In genomic region chr2:147100406-147101035, GRCh38 we compare ENCODE assay signal across 2 cellular contexts.
TF ChIP-seq lines count a peak whose summit lies in the region.

No MANE protein-coding gene starts in this region.

TF ChIP-seq in SK-N-SH treated with all-trans-retinoic acid at 6 μM for 48 hours, 23 proteins besides CTCF, POLR2A, EP300 and RAD21 (continued from another document):
- TF ChIP-seq CSRNP3 (CRISPR knock-in tag; IDR thresholded peaks at IDR 0.05) = no peak
- TF ChIP-seq CSDC2 (CRISPR knock-in tag; IDR thresholded peaks at IDR 0.05) = no peak
- TF ChIP-seq ZC3H10 (CRISPR knock-in tag; IDR thresholded peaks at IDR 0.05) = no peak
- no peak for TF ChIP-seq BACH2 (CRISPR knock-in tag; IDR thresholded peaks at IDR 0.05; ENCODE audit: borderline replicate concordance)
- TF ChIP-seq ZFP3 (CRISPR knock-in tag; IDR thresholded peaks at IDR 0.05) = no peak
- no peak for TF ChIP-seq ARNTL (CRISPR knock-in tag; IDR thresholded peaks at IDR 0.05; ENCODE audit: borderline replicate concordance, low read depth)
- TF ChIP-seq TSHZ2 (CRISPR knock-in tag; IDR thresholded peaks at IDR 0.05) = no peak
- TF ChIP-seq OSR1 (CRISPR knock-in tag; IDR thresholded peaks at IDR 0.05) = no peak
- no peak for TF ChIP-seq PPARA (CRISPR knock-in tag; IDR thresholded peaks at IDR 0.05; ENCODE audit: borderline replicate concordance)
- TF ChIP-seq TCF4 (CRISPR knock-in tag; IDR thresholded peaks at IDR 0.05; ENCODE audit: borderline replicate concordance) = no peak
- no peak for TF ChIP-seq GLIS3 (CRISPR knock-in tag; IDR thresholded peaks at IDR 0.05)
- no peak for TF ChIP-seq ISL1 (CRISPR knock-in tag; IDR thresholded peaks at IDR 0.05)
- no peak for TF ChIP-seq CREB5 (CRISPR knock-in tag; IDR thresholded peaks at IDR 0.05; ENCODE audit: low read depth)
- TF ChIP-seq ZFP30 (CRISPR knock-in tag; IDR thresholded peaks at IDR 0.05) = no peak
- no peak for TF ChIP-seq TOX (CRISPR knock-in tag; IDR thresholded peaks at IDR 0.05; ENCODE audit: borderline replicate concordance)
TF ChIP-seq in SK-N-SH treated with all-trans-retinoic acid at 6 μM for 48 hours: peak in this region for 0.

TF ChIP-seq in SK-N-SH, 30 proteins besides CTCF, POLR2A, EP300 and RAD21 (continued from another document):
- TF ChIP-seq FOXJ3 (CRISPR knock-in tag; IDR thresholded peaks at IDR 0.05) (no peak), YY1 (IDR thresholded peaks at IDR 0.05; ENCODE audit: low read depth) (no peak)
